ENCODE assay signal across 1 cellular context in the genomic region with DNA sequence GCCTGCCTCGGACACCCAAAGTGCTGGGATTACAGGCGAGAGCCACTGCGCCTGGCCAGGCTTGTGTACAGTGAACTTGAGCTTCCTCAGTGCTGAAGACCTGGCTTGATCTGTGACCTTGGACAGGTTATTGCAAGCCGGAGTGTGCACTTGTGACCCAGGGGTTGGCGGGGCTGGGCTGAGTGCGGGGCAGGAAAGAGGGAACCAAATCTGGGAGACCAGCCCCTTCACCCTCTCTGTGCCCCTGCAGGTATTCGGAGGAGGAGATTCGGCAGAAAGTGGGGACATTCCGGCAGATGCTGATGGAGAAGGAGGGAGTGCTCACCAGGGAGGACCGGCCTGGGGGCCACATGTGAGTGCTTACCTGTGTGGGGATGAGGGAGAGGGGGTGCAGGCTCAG.
A peak's percentile ranks its signal among the peaks of the same experiment; 100 is the strongest.
TF ChIP-seq lines count a peak whose summit lies in the region.

No MANE protein-coding gene starts in this region.

TF ChIP-seq in HepG2, 621 proteins besides CTCF, POLR2A, EP300 and RAD21 (continued from another document and continues in another):
- TF ChIP-seq, protein P1, sequence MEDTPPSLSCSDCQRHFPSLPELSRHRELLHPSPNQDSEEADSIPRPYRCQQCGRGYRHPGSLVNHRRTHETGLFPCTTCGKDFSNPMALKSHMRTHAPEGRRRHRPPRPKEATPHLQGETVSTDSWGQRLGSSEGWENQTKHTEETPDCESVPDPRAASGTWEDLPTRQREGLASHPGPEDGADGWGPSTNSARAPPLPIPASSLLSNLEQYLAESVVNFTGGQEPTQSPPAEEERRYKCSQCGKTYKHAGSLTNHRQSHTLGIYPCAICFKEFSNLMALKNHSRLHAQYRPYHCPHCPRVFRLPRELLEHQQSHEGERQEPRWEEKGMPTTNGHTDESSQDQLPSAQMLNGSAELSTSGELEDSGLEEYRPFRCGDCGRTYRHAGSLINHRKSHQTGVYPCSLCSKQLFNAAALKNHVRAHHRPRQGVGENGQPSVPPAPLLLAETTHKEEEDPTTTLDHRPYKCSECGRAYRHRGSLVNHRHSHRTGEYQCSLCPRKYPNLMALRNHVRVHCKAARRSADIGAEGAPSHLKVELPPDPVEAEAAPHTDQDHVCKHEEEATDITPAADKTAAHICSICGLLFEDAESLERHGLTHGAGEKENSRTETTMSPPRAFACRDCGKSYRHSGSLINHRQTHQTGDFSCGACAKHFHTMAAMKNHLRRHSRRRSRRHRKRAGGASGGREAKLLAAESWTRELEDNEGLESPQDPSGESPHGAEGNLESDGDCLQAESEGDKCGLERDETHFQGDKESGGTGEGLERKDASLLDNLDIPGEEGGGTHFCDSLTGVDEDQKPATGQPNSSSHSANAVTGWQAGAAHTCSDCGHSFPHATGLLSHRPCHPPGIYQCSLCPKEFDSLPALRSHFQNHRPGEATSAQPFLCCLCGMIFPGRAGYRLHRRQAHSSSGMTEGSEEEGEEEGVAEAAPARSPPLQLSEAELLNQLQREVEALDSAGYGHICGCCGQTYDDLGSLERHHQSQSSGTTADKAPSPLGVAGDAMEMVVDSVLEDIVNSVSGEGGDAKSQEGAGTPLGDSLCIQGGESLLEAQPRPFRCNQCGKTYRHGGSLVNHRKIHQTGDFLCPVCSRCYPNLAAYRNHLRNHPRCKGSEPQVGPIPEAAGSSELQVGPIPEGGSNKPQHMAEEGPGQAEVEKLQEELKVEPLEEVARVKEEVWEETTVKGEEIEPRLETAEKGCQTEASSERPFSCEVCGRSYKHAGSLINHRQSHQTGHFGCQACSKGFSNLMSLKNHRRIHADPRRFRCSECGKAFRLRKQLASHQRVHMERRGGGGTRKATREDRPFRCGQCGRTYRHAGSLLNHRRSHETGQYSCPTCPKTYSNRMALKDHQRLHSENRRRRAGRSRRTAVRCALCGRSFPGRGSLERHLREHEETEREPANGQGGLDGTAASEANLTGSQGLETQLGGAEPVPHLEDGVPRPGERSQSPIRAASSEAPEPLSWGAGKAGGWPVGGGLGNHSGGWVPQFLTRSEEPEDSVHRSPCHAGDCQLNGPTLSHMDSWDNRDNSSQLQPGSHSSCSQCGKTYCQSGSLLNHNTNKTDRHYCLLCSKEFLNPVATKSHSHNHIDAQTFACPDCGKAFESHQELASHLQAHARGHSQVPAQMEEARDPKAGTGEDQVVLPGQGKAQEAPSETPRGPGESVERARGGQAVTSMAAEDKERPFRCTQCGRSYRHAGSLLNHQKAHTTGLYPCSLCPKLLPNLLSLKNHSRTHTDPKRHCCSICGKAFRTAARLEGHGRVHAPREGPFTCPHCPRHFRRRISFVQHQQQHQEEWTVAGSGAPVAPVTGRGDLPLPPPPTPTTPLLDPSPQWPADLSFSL (CRISPR knock-in tag; IDR thresholded peaks at IDR 0.05): no peak; the same call in 1 of the 2 replicates
- TF ChIP-seq PRPF4 (IDR thresholded peaks at IDR 0.05; ENCODE audit: low read depth, low read length, poor library complexity, severe bottlenecking) (no peak), ZNF790 (CRISPR knock-in tag; IDR thresholded peaks at IDR 0.05; ENCODE audit: borderline replicate concordance) (no peak), ZBTB10 (CRISPR knock-in tag; IDR thresholded peaks at IDR 0.05; ENCODE audit: borderline replicate concordance) (no peak), PAX8 (CRISPR knock-in tag; IDR thresholded peaks at IDR 0.05; ENCODE audit: borderline replicate concordance) (no peak), PITX1 (CRISPR knock-in tag; IDR thresholded peaks at IDR 0.05) (peak; percentile 69), NPAS2 (CRISPR knock-in tag; IDR thresholded peaks at IDR 0.05; ENCODE audit: borderline replicate concordance) (no peak), ZNF432 (CRISPR knock-in tag; IDR thresholded peaks at IDR 0.05; ENCODE audit: borderline replicate concordance) (no peak), PHF5A (CRISPR knock-in tag; IDR thresholded peaks at IDR 0.05; ENCODE audit: low read depth, unreplicated experiment) (no peak), ZNF761 (CRISPR knock-in tag; conservative IDR thresholded peaks at IDR 0.05) (no peak), ZBTB1 (CRISPR knock-in tag; IDR thresholded peaks at IDR 0.05; ENCODE audit: borderline replicate concordance) (no peak), ERF (CRISPR knock-in tag; IDR thresholded peaks at IDR 0.05) (no peak), FOXM1 (CRISPR knock-in tag; IDR thresholded peaks at IDR 0.05) (no peak), ZNF766 (CRISPR knock-in tag; IDR thresholded peaks at IDR 0.05; ENCODE audit: borderline replicate concordance) (no peak), HMGA1 (CRISPR knock-in tag; conservative IDR thresholded peaks at IDR 0.05) (no peak), ONECUT2 (CRISPR knock-in tag; IDR thresholded peaks at IDR 0.05) (no peak), SIN3B (IDR thresholded peaks at IDR 0.05; ENCODE audit: low read length) (no peak), RBM39 (IDR thresholded peaks at IDR 0.05; ENCODE audit: low read depth, low read length, poor library complexity, severe bottlenecking) (no peak), ZNF441 (CRISPR knock-in tag; IDR thresholded peaks at IDR 0.05; ENCODE audit: borderline replicate concordance) (no peak), TEAD3 (CRISPR knock-in tag; optimal IDR thresholded peaks at IDR 0.05; ENCODE audit: borderline replicate concordance) (peak; percentile 61), PLSCR1 (CRISPR knock-in tag; IDR thresholded peaks at IDR 0.05; ENCODE audit: borderline replicate concordance) (no peak), MYPOP (CRISPR knock-in tag; IDR thresholded peaks at IDR 0.05) (no peak), KDM5A (IDR thresholded peaks at IDR 0.05; ENCODE audit: borderline replicate concordance, low read length) (no peak), ZFP82 (CRISPR knock-in tag; IDR thresholded peaks at IDR 0.05; ENCODE audit: borderline replicate concordance) (no peak), ZFP37 (CRISPR knock-in tag; IDR thresholded peaks at IDR 0.05; ENCODE audit: borderline replicate concordance) (no peak), NFYC (CRISPR knock-in tag; IDR thresholded peaks at IDR 0.05) (no peak), ZNF776 (CRISPR knock-in tag; IDR thresholded peaks at IDR 0.05) (no peak), CCAR2 (optimal IDR thresholded peaks at IDR 0.05; ENCODE audit: low read depth, low read length) (no peak), HOXA9 (CRISPR knock-in tag; IDR thresholded peaks at IDR 0.05; ENCODE audit: borderline replicate concordance) (no peak), ZBTB33 (CRISPR knock-in tag; IDR thresholded peaks at IDR 0.05) (no peak), LRRFIP1 (CRISPR knock-in tag; conservative IDR thresholded peaks at IDR 0.05) (no peak), ZNF160 (CRISPR knock-in tag; IDR thresholded peaks at IDR 0.05) (no peak), EHMT2 (IDR thresholded peaks at IDR 0.05; ENCODE audit: borderline replicate concordance, low read depth, low read length) (no peak), ZNF543 (CRISPR knock-in tag; IDR thresholded peaks at IDR 0.05) (no peak), ZSCAN21 (CRISPR knock-in tag; IDR thresholded peaks at IDR 0.05; ENCODE audit: borderline replicate concordance) (peak; percentile 43; the same call in 1 of the 2 replicates), ZKSCAN1 (IDR thresholded peaks at IDR 0.05; ENCODE audit: low read length) (no peak), MLX (CRISPR knock-in tag; IDR thresholded peaks at IDR 0.05) (no peak), ESRRA (CRISPR knock-in tag; IDR thresholded peaks at IDR 0.05; ENCODE audit: low read depth) (peak; percentile 88)
- TF ChIP-seq, protein P2, sequence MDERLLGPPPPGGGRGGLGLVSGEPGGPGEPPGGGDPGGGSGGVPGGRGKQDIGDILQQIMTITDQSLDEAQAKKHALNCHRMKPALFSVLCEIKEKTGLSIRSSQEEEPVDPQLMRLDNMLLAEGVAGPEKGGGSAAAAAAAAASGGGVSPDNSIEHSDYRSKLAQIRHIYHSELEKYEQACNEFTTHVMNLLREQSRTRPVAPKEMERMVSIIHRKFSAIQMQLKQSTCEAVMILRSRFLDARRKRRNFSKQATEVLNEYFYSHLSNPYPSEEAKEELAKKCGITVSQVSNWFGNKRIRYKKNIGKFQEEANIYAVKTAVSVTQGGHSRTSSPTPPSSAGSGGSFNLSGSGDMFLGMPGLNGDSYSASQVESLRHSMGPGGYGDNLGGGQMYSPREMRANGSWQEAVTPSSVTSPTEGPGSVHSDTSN (CRISPR knock-in tag; IDR thresholded peaks at IDR 0.05): no peak
- TF ChIP-seq, protein P3, sequence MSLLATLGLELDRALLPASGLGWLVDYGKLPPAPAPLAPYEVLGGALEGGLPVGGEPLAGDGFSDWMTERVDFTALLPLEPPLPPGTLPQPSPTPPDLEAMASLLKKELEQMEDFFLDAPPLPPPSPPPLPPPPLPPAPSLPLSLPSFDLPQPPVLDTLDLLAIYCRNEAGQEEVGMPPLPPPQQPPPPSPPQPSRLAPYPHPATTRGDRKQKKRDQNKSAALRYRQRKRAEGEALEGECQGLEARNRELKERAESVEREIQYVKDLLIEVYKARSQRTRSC (CRISPR knock-in tag; IDR thresholded peaks at IDR 0.05; ENCODE audit: low read depth): no peak
- TF ChIP-seq, protein P4, sequence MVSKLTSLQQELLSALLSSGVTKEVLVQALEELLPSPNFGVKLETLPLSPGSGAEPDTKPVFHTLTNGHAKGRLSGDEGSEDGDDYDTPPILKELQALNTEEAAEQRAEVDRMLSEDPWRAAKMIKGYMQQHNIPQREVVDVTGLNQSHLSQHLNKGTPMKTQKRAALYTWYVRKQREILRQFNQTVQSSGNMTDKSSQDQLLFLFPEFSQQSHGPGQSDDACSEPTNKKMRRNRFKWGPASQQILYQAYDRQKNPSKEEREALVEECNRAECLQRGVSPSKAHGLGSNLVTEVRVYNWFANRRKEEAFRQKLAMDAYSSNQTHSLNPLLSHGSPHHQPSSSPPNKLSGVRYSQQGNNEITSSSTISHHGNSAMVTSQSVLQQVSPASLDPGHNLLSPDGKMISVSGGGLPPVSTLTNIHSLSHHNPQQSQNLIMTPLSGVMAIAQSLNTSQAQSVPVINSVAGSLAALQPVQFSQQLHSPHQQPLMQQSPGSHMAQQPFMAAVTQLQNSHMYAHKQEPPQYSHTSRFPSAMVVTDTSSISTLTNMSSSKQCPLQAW (CRISPR knock-in tag; IDR thresholded peaks at IDR 0.05): peak; percentile 75
